In genomic region chr13:27605099-27605498, GRCh38 we compare ENCODE assay signal across 18 cellular contexts. TPM values are rescaled to one million over a fixed set of nuclear protein-coding genes. Genes with fewer than 3 reads are reported as not detected.
DNase-seq lines count a peak whose midpoint lies in the region; ATAC-seq and TF ChIP-seq lines count a peak whose summit lies in the region.
"Had no signal": no experiment of that assay in that cellular context is flagged by ENCODE, and none has a peak within 500 bp of the region (broad histone marks: within the 10 kb centered on the region; RNA-seq: fewer than 3 reads in every experiment).

No MANE protein-coding gene starts in this region.

- no peaks in the 10 kb centered on the region for H3K36me3 Mint-ChIP-seq in mesothelial cell of epicardium
- H3K36me3 Mint-ChIP-seq: CD4-positive, alpha-beta memory T cell had no signal

- no peaks in the 10 kb centered on the region for H3K9me3 Mint-ChIP-seq in mesothelial cell of epicardium

- H3K27ac ChIP-seq in adrenal gland, result peak overlapping the region in 4 of 5 donors; percentile 10 to 51 (median 16)
- H3K27ac ChIP-seq: BLaER1, Peyer's patch had no signal

- TF ChIP-seq POLR2A in adrenal gland (IDR thresholded peaks at IDR 0.05), result no peak

- H3K4me1 Mint-ChIP-seq in mesothelial cell of epicardium, result peaks cover 44% of the 10 kb centered on the region

- in situ Hi-C loops in ACHN (cut with HindIII; ENCODE audit: low pct_ligation_motif_present, low pct_unique_long_range_greater_than_20kb, low sequenced_read_pairs), result no loop called here

- H3K27ac Mint-ChIP-seq in mesothelial cell of epicardium, result peak overlapping the region; percentile 49

- peaks cover 24 to 42% of the 10 kb centered on the region in 2 donors for H3K4me1 ChIP-seq in adrenal gland (replicated peaks in 1 of 2)

- no peak for TF ChIP-seq CTCF in GM12865 (IDR thresholded peaks at IDR 0.05; ENCODE audit: insufficient read depth, low read depth, low read length, missing control alignments)
- TF ChIP-seq CTCF in adrenal gland (IDR thresholded peaks at IDR 0.05), result no peak
- no peak for TF ChIP-seq CTCF in mesothelial cell of epicardium (IDR thresholded peaks at IDR 0.05; ENCODE audit: unreplicated experiment)

- WGBS in adrenal gland, 4 donors, result 63 to 95% (median 82%) methylated on average over 3 of the region's 3 CpGs

- peak; percentile 42 for ATAC-seq in HG03565 (IDR thresholded peaks at IDR 0.05; ENCODE audit: unreplicated experiment)
- ATAC-seq in HG03432 (IDR thresholded peaks at IDR 0.05; ENCODE audit: unreplicated experiment), result no peak
- ATAC-seq in HG02798 (IDR thresholded peaks at IDR 0.05; ENCODE audit: poor library complexity, unreplicated experiment), result no peak
- ATAC-seq: HepG2 had no signal

- no peaks in the 10 kb centered on the region for H3K27me3 ChIP-seq in adrenal gland
- H3K27me3 ChIP-seq: BLaER1, Peyer's patch had no signal

- H3K9me3 ChIP-seq in adrenal gland (replicated peaks in 1 of 3), result peaks cover 0 to 5% (median 0%) of the 10 kb centered on the region in 3 donors
- H3K9me3 ChIP-seq: Peyer's patch had no signal

- no peak overlapping the region for H3K4me3 Mint-ChIP-seq in mesothelial cell of epicardium
- H3K4me3 Mint-ChIP-seq: CD4-positive, alpha-beta memory T cell had no signal

- DNase-seq in GM12865 (ENCODE audit: low read depth) (peak; percentile 11), adrenal gland (no peak), mesothelial cell of epicardium (ENCODE audit: low spot score in 2 of 2, unreplicated experiment in 2 of 2) (no peak), cerebellar cortex (ENCODE audit: low spot score) (no peak), ACHN (no peak)
- DNase-seq: CD4-positive, alpha-beta memory T cell; H7; NCI-H1048; NCI-H1436; NCI-H1930; NCI-H226; NCI-H524 treated with DMSO at 0.1 percent for 48 hours; Peyer's patch had no signal

- H3K4me3 ChIP-seq in GM12865 (ENCODE audit: low read depth, low read length) (no peak overlapping the region), adrenal gland (peak overlapping the region in 1 of 4 donors; percentile 17)
- H3K4me3 ChIP-seq: BLaER1, Peyer's patch had no signal

- intact Hi-C loops in adrenal gland (cut with DNase I), result no loop called here

- H3K27me3 Mint-ChIP-seq in mesothelial cell of epicardium (ENCODE audit: low read depth), result no peaks in the 10 kb centered on the region
- H3K27me3 Mint-ChIP-seq: CD4-positive, alpha-beta memory T cell had no signal

- no peaks in the 10 kb centered on the region for H3K36me3 ChIP-seq in adrenal gland (replicated peaks in 1 of 2)
- H3K36me3 ChIP-seq: Peyer's patch had no signal

RNA-seq across cellular contexts. Expression of gene LNX2, which starts 15.2 kb away (rescaled TPM):
- total RNA-seq in adrenal gland (10 to 100 TPM in 7 of 8 donors, 1 to 10 TPM in 1; 9.7 to 26.5 (median 19.2) TPM), mesothelial cell of epicardium (12.8 to 14.4 TPM (median 13.6 TPM) in 3 replicates)
- 10 to 100 TPM in 1 of 3 donors, 1 to 10 TPM in 2; 2.9 to 17.5 (median 4.9) TPM for polyA plus RNA-seq in adrenal gland

RNA-seq across cellular contexts. Expression of gene POLR1D, which starts 16.6 kb away (rescaled TPM):
- 100 to 1,000 TPM in 7 of 8 donors, 10 to 100 TPM in 1; 81.5 to 369 (median 173) TPM for total RNA-seq in adrenal gland
- polyA plus RNA-seq in adrenal gland, result 100 to 1,000 TPM; 148 to 188 (median 173) TPM
- 119 to 120 TPM (median 120 TPM) in 3 replicates for total RNA-seq in mesothelial cell of epicardium
